ENCODE assay signal across 1 cellular context in the genomic region with DNA sequence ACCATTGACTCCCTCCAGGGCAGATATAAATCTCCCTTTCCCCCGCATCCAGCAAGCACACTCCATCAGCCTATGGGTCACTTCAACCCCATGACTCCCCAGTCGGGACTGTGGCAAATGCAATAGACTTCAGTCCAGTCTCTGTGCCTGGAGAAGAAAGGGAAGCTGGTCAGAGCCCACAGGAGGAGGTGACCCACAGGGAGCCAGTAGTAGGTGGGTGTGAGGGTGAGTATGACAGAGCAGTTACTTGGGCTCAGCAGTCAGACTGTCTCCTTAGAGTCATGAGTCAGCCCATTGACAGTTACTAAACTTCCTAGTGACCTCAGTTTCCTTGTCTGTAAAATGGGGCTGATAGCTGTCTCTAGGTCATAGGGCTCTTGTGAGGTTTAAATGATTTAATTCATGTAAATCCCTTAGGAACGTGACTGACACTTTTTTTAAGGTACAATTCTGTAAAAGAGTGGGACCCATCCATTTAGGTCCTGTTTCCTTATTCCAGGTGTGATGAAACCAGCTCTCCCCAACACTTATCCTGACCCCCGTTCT.
TF ChIP-seq lines count a peak whose summit lies in the region.

No MANE protein-coding gene starts in this region.

TF ChIP-seq in K562, 482 proteins besides CTCF, POLR2A, EP300 and RAD21:
- TF ChIP-seq HDAC2 (IDR thresholded peaks at IDR 0.05) (0 out of 2 replicates have a peak, but pooled peaks have one; percentile 22), SAFB (IDR thresholded peaks at IDR 0.05; ENCODE audit: borderline replicate concordance, low read depth, low read length) (no peak), RBM25 (IDR thresholded peaks at IDR 0.05; ENCODE audit: low read depth, low read length, severe bottlenecking) (peak; percentile 91)
